ENCODE assay signal across 9 cellular contexts in genomic region chr3:184380627-184381260, GRCh38. TPM values are rescaled to one million over a fixed set of nuclear protein-coding genes. Genes with fewer than 3 reads are reported as not detected.
DNase-seq lines count a peak whose midpoint lies in the region; TF ChIP-seq lines count a peak whose summit lies in the region.
"Had no signal": no experiment of that assay in that cellular context is flagged by ENCODE, and none has a peak within 500 bp of the region (broad histone marks: within the 10 kb centered on the region; RNA-seq: fewer than 3 reads in every experiment).

No MANE protein-coding gene starts in this region.

- no peak for TF ChIP-seq EP300 in tibial nerve (IDR thresholded peaks at IDR 0.05)

- peak overlapping the region; percentile 30 for H3K4me3 ChIP-seq in mesendoderm (ENCODE audit: low read length)
- H3K4me3 ChIP-seq in tibial nerve = peak overlapping the region; percentile 10 to 62 (median 44)

- H4K5ac ChIP-seq in mesendoderm (ENCODE audit: low read length) = no peak overlapping the region

- H3K27ac Mint-ChIP-seq in brain = no peak overlapping the region

- CTCF ChIA-PET in GM10248 (lab: Yijun Ruan, JAX) = interaction anchor here (1.7 to 6.8 kb wide), 2 partner anchors 9 to 12 kb away, joined by 5 to 34 read pairs; no protein-coding TSS in a partner anchor

- H2BK15ac ChIP-seq in mesendoderm (replicated peaks; ENCODE audit: low read depth) = no peak overlapping the region

- no peaks in the 10 kb centered on the region for H3K79me2 ChIP-seq in mesendoderm (ENCODE audit: control insufficient read depth, insufficient read depth, low read length)

- no peak for TF ChIP-seq POLR2A in tibial nerve (IDR thresholded peaks at IDR 0.05)

- no peaks in the 10 kb centered on the region for H3K79me1 ChIP-seq in mesendoderm (ENCODE audit: low read length)

- H3K4me1 ChIP-seq in mesendoderm (ENCODE audit: control insufficient read depth, low read depth, low read length) (peaks cover 7% of the 10 kb centered on the region), tibial nerve (peaks cover 0 to 40% (median 8%) of the 10 kb centered on the region in 4 donors)

- DNase-seq in activated CD8-positive, alpha-beta memory T cell treated with anti-CD3 and anti-CD28 coated beads for 24 hours = peak; percentile 64
- DNase-seq in activated CD8-positive, alpha-beta memory T cell treated with anti-CD3 and anti-CD28 coated beads, Interleukin-2, amount 50 U/mL, for 4 hours = no peak
- no peak for DNase-seq in mesendoderm
- DNase-seq in tibial nerve (ENCODE audit: low spot score in 2 of 2) = no peak
- DNase-seq in GM10248 (ENCODE audit: extremely low spot score) = no peak
- DNase-seq in islet precursor cell = no peak
- no peak for DNase-seq in glomerular visceral epithelial cell (ENCODE audit: extremely low spot score)
- DNase-seq: DMS153 had no signal

- H3K9me3 ChIP-seq in tibial nerve = no peaks in the 10 kb centered on the region

- no peak overlapping the region for H3K18ac ChIP-seq in mesendoderm (ENCODE audit: low read length)

- H3K9ac ChIP-seq in mesendoderm (ENCODE audit: low read length) = peak overlapping the region; percentile 34

- POLR2A ChIA-PET in GM10248 (lab: Yijun Ruan, JAX) = no interaction called here

- TF ChIP-seq CTCF in brain (conservative IDR thresholded peaks at IDR 0.05) (no peak), tibial nerve (IDR thresholded peaks at IDR 0.05) (no peak), GM10248 (IDR thresholded peaks at IDR 0.05; ENCODE audit: control extremely low read depth, extremely low read depth, low read depth, missing control alignments) (no peak)

- H2BK5ac ChIP-seq in mesendoderm (ENCODE audit: low read length) = no peak overlapping the region

- peaks cover 58% of the 10 kb centered on the region for H3K27me3 Mint-ChIP-seq in brain

- H3K4me2 ChIP-seq in mesendoderm (ENCODE audit: low read length) = peak overlapping the region; percentile 92

- no peaks in the 10 kb centered on the region for H3K36me3 Mint-ChIP-seq in brain

- H3K9me3 Mint-ChIP-seq in brain = no peaks in the 10 kb centered on the region

- no peak overlapping the region for H3K27ac ChIP-seq in mesendoderm (ENCODE audit: low read depth, low read length)
- peak overlapping the region in 2 of 4 donors; percentile 17 to 87 for H3K27ac ChIP-seq in tibial nerve

- no peak overlapping the region for H3K4ac ChIP-seq in mesendoderm (ENCODE audit: low read depth, low read length)

- peaks cover 8% of the 10 kb centered on the region for H3K27me3 ChIP-seq in mesendoderm (ENCODE audit: insufficient read depth, low read length, poor library complexity)
- peaks cover 0 to 17% of the 10 kb centered on the region in 2 donors for H3K27me3 ChIP-seq in tibial nerve

- no peaks in the 10 kb centered on the region for H3K36me3 ChIP-seq in mesendoderm (ENCODE audit: control insufficient read depth, insufficient read depth, low read length)
- peaks cover 0 to 11% (median 0%) of the 10 kb centered on the region in 3 donors for H3K36me3 ChIP-seq in tibial nerve

- peak overlapping the region; percentile 60 for H3K56ac ChIP-seq in mesendoderm (ENCODE audit: low read length)

- H4K8ac ChIP-seq in mesendoderm (ENCODE audit: low read depth, low read length) = no peak overlapping the region

- no peak overlapping the region for H2BK120ac ChIP-seq in mesendoderm (ENCODE audit: low read depth, low read length)

- no peak overlapping the region for H2AK5ac ChIP-seq in mesendoderm (ENCODE audit: low read length)

- peaks cover 26% of the 10 kb centered on the region for H3K4me1 Mint-ChIP-seq in brain

- H3K23ac ChIP-seq in mesendoderm (ENCODE audit: low read length) = no peak overlapping the region

- no CpG with 5 or more reads among the region's 42 CpGs for WGBS in mesendoderm (ENCODE audit: extremely low coverage, insufficient coverage, low lambda C conversion rate)
- 5 to 7% methylated on average over 21 to 35 of the region's 42 CpGs for WGBS in tibial nerve, 2 donors

- peak overlapping the region; percentile 78 to 83 (median 81) for H3K4me3 Mint-ChIP-seq in brain

RNA-seq across cellular contexts. Expression of gene CHRD, which starts 0.9 kb away (rescaled TPM):
- 3.9 TPM for polyA plus RNA-seq in brain (ENCODE audit: insufficient read depth, low read depth, low replicate concordance)
- polyA plus RNA-seq in mesendoderm (2013, experiment 1 of 2) = 0.20 TPM
- polyA plus RNA-seq in mesendoderm (2013, experiment 2 of 2) = 0.14 TPM
- 10 to 100 TPM; 29.1 to 44.6 (median 34.3) TPM for total RNA-seq in tibial nerve

RNA-seq across cellular contexts. Expression of gene THPO, which starts 2.7 kb away (rescaled TPM):
- polyA plus RNA-seq in brain (ENCODE audit: insufficient read depth, low read depth, low replicate concordance) = 0.22 TPM
- polyA plus RNA-seq in mesendoderm (2013, experiment 1 of 2) = 0.44 TPM
- polyA plus RNA-seq in mesendoderm (2013, experiment 2 of 2) = 0.60 TPM
- under 1 TPM in 3 of 4 donors, not detected in 1; 0.20 to 0.84 (median 0.44) TPM for total RNA-seq in tibial nerve

RNA-seq across cellular contexts. Expression of gene POLR2H, which starts 19.2 kb away (rescaled TPM):
- 90.7 TPM for polyA plus RNA-seq in brain (ENCODE audit: insufficient read depth, low read depth, low replicate concordance)
- polyA plus RNA-seq in mesendoderm (2013, experiment 1 of 2) = 89.1 TPM
- 91.1 TPM for polyA plus RNA-seq in mesendoderm (2013, experiment 2 of 2)
- total RNA-seq in tibial nerve = 100 to 1,000 TPM in 1 of 4 donors, 10 to 100 TPM in 3; 65.1 to 181 (median 95.3) TPM

RNA-seq across cellular contexts. Expression of gene CLCN2, which starts 19.3 kb away (rescaled TPM):
- polyA plus RNA-seq in brain (ENCODE audit: insufficient read depth, low read depth, low replicate concordance) = 2.6 TPM
- polyA plus RNA-seq in mesendoderm (2013, experiment 1 of 2) = 3.7 TPM
- polyA plus RNA-seq in mesendoderm (2013, experiment 2 of 2) = 3.9 TPM
- 10 to 100 TPM; 51.3 to 86.3 (median 54.9) TPM for total RNA-seq in tibial nerve

RNA-seq across cellular contexts. Expression of gene FAM131A, which starts 43.3 kb away (rescaled TPM):
- polyA plus RNA-seq in brain (ENCODE audit: insufficient read depth, low read depth, low replicate concordance) = 71.5 TPM
- 4.8 TPM for polyA plus RNA-seq in mesendoderm (2013, experiment 1 of 2)
- 5.1 TPM for polyA plus RNA-seq in mesendoderm (2013, experiment 2 of 2)
- 10 to 100 TPM; 35.0 to 45.3 (median 39.6) TPM for total RNA-seq in tibial nerve
